Comparison of ENCODE assay signal across 8 cellular contexts in the genomic region with DNA sequence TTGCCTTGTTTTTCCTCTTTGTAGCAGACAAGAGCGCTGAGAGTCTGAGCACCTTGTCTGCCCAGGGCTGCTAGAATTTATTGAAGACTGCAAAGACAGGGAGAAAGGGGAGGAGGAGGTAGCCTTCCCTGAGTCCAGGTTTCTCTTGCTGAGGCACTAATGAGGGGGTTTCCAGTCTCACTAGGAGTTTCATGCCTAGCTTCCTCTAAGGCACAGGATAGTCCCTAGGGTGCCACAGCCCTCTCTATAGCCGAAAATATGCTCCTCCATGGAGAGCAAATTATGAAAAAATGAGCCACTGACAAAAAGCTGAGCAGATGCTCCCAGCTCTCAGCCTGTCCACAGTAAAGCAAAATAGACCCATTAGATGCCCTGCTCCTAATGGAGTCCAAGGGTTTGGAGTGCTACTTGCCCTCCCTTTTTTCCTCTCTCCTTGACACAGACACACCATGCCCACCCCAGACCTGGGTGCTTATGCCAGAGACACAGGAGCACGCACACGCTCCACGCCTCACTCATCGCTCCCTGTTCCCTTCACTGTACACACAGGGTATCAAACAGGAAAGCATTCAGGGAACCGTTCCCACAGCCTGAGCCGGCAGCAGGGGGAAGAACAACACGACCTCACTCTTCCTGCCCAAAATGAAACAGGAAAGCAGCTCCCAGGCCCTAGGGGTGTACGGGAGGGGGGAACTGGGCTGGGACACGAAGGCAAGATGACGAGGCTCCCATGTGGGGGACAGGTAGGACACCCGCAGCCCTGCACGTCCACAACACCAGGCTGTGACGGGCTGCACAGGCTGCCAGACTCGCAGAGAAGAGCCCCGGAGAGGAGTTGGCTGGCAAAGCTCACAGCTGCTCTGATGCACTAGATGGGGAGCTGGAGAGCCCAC. TPM values are rescaled to one million over a fixed set of nuclear protein-coding genes. Genes with fewer than 3 reads are reported as not detected.
DNase-seq lines count a peak whose midpoint lies in the region; ATAC-seq and TF ChIP-seq lines count a peak whose summit lies in the region.

No MANE protein-coding gene starts in this region.

- H3K4me3 ChIP-seq in dorsolateral prefrontal cortex, result peak overlapping the region in 22 of 59 donors; percentile 4 to 73 (median 65)
- no peak overlapping the region for H3K4me3 ChIP-seq in osteoblast (ENCODE audit: insufficient read depth, low read length)

- H3K27me3 Mint-ChIP-seq in T-helper 2 cell treated with Interferon-gamma antibody and Interleukin-4, amounts not matched to agents 5 μg/mL and 100 μg/mL, for 36 hours (ENCODE audit: low read depth), result no peaks in the 10 kb centered on the region

- peaks cover 22% of the 10 kb centered on the region for H3K4me1 ChIP-seq in osteoblast (ENCODE audit: insufficient read depth, low read length)

- no peak for ATAC-seq in HG02885 (IDR thresholded peaks at IDR 0.05; ENCODE audit: poor library complexity, unreplicated experiment)

- no peak overlapping the region for H3K4me2 ChIP-seq in osteoblast (ENCODE audit: insufficient read depth, low read length)

- H3K27me3 ChIP-seq in dorsolateral prefrontal cortex (no peaks in the 10 kb centered on the region), osteoblast (ENCODE audit: insufficient read depth, low read length) (no peaks in the 10 kb centered on the region)

- peak overlapping the region; percentile 66 for H2AFZ ChIP-seq in osteoblast (ENCODE audit: low read length)

- no peaks in the 10 kb centered on the region for H3K79me2 ChIP-seq in osteoblast (ENCODE audit: insufficient read depth, low read length)

- no peaks in the 10 kb centered on the region for H4K20me1 ChIP-seq in osteoblast (ENCODE audit: insufficient read depth, low read length)

- no peaks in the 10 kb centered on the region for H3K36me3 ChIP-seq in osteoblast (ENCODE audit: insufficient read depth, low read length)

- TF ChIP-seq CTCF in dorsolateral prefrontal cortex (IDR thresholded peaks at IDR 0.05 in 54 of 56, conservative IDR thresholded peaks at IDR 0.05 in 2 of 56; ENCODE audit: low read depth in 1 of 56, partially characterized antibody in 56 of 56), result no peak
- TF ChIP-seq CTCF in osteoblast (IDR thresholded peaks at IDR 0.05; ENCODE audit: extremely low read depth, low read depth, low read length), result no peak

- no peaks in the 10 kb centered on the region for H3K9me3 Mint-ChIP-seq in T-helper 2 cell treated with Interferon-gamma antibody and Interleukin-4, amounts not matched to agents 5 μg/mL and 100 μg/mL, for 36 hours

- no peaks in the 10 kb centered on the region for H3K36me3 Mint-ChIP-seq in T-helper 2 cell treated with Interferon-gamma antibody and Interleukin-4, amounts not matched to agents 5 μg/mL and 100 μg/mL, for 36 hours (ENCODE audit: low read depth)

- H3K9me3 ChIP-seq in osteoblast (ENCODE audit: low read depth, low read length), result no peaks in the 10 kb centered on the region

- no peak overlapping the region for H3K4me3 Mint-ChIP-seq in T-helper 2 cell treated with Interferon-gamma antibody and Interleukin-4, amounts not matched to agents 5 μg/mL and 100 μg/mL, for 36 hours

- peaks cover 21% of the 10 kb centered on the region for H3K4me1 Mint-ChIP-seq in T-helper 2 cell treated with Interferon-gamma antibody and Interleukin-4, amounts not matched to agents 5 μg/mL and 100 μg/mL, for 36 hours (ENCODE audit: low read depth)

- peak overlapping the region in 54 of 59 donors; percentile 5 to 91 (median 78) for H3K27ac ChIP-seq in dorsolateral prefrontal cortex
- H3K27ac ChIP-seq in osteoblast (ENCODE audit: low read depth, low read length), result no peak overlapping the region

- DNase-seq in COLO668 (lab: John Stamatoyannopoulos, UW; ENCODE audit: unreplicated experiment) (peak; percentile 38), Kasumi-1 (lab: John Stamatoyannopoulos, UW) (peak; percentile 66 to 81), dorsolateral prefrontal cortex (no peak), osteoblast (ENCODE audit: insufficient read length, low spot score, missing footprints) (peak; percentile 79), germinal center (ENCODE audit: low spot score) (no peak), NCI-H1092 treated with DMSO at 0.1 percent for 48 hours (lab: John Stamatoyannopoulos, UW) (no peak)
- DNase-seq in T-helper 2 cell treated with Interferon-gamma antibody and Interleukin-4, amounts not matched to agents 5 μg/mL and 100 μg/mL, for 36 hours (ENCODE audit: low spot score), result no peak

- no peak overlapping the region for H3K27ac Mint-ChIP-seq in T-helper 2 cell treated with Interferon-gamma antibody and Interleukin-4, amounts not matched to agents 5 μg/mL and 100 μg/mL, for 36 hours

- intact Hi-C loops in dorsolateral prefrontal cortex (cut with DNase I), result loop anchor here (5.0 kb wide), 2 partner anchors 33 to 82 kb away; no protein-coding TSS in a partner anchor

RNA-seq across cellular contexts. Expression of a gene that starts 11.0 kb away (rescaled TPM):
- total RNA-seq in dorsolateral prefrontal cortex (10 to 100 TPM in 41 of 120 experiments, 1 to 10 TPM in 79; 2.2 to 25.3 (median 7.9) TPM), osteoblast (not detected in 2 replicates)

RNA-seq across cellular contexts. Expression of a gene that starts 13.1 kb away (rescaled TPM):
- total RNA-seq in dorsolateral prefrontal cortex, result 10 to 100 TPM in 48 of 120 experiments, 1 to 10 TPM in 72; 2.8 to 19.8 (median 9.3) TPM
- 30.0 and 30.1 TPM in 2 replicates for total RNA-seq in osteoblast

RNA-seq across cellular contexts. Expression of a gene that starts 45.9 kb away (rescaled TPM):
- 10 to 100 TPM; 19.3 to 39.4 (median 29.9) TPM for total RNA-seq in dorsolateral prefrontal cortex
- total RNA-seq in osteoblast, result 55.4 and 60.8 TPM in 2 replicates

Comparison
In these comparisons a context has a peak if more than half of its experiments do, and no peak if none do; other contexts are left out.
1. DNase-seq: peak in COLO668 (single experiment), Kasumi-1 (2 of 2) and osteoblast (single experiment); none in dorsolateral prefrontal cortex (0 of 10), T-helper 2 cell treated with Interferon-gamma antibody and Interleukin-4, amounts not matched to agents 5 μg/mL and 100 μg/mL, for 36 hours (single experiment), germinal center (single experiment) and NCI-H1092 treated with DMSO at 0.1 percent for 48 hours (single experiment).